In genomic region chr4:5707366-5708133, GRCh38 we compare ENCODE assay signal across 8 cellular contexts. TPM values are rescaled to one million over a fixed set of nuclear protein-coding genes. Genes with fewer than 3 reads are reported as not detected.
A peak's percentile ranks its signal among the peaks of the same experiment; 100 is the strongest.
DNase-seq lines count a peak whose midpoint lies in the region; ATAC-seq and TF ChIP-seq lines count a peak whose summit lies in the region.

No MANE protein-coding gene starts in this region.

- H3K27ac ChIP-seq in right cardiac atrium (ENCODE audit: low read length) (no peak overlapping the region), sigmoid colon (peak overlapping the region; percentile 83 to 92 (median 88))

- H3K4me3 Mint-ChIP-seq in activated CD8-positive, alpha-beta T cell treated with anti-CD3 and anti-CD28 coated beads, Interleukin-2, amount 10 ng/mL, durations not matched to agents 7 days and 5 days: peak overlapping the region; percentile 51

- POLR2A ChIA-PET in activated CD8-positive, alpha-beta T cell treated with anti-CD3 and anti-CD28 coated beads, Interleukin-2, amount 10 ng/mL, durations not matched to agents 7 days and 5 days (lab: Charles Lee): no interaction called here

- peaks cover 3% of the 10 kb centered on the region for H3K36me3 Mint-ChIP-seq in activated CD8-positive, alpha-beta T cell treated with anti-CD3 and anti-CD28 coated beads, Interleukin-2, amount 10 ng/mL, durations not matched to agents 7 days and 5 days (ENCODE audit: low read depth)

- peaks cover 36% of the 10 kb centered on the region for H3K27me3 Mint-ChIP-seq in activated CD8-positive, alpha-beta T cell treated with anti-CD3 and anti-CD28 coated beads, Interleukin-2, amount 10 ng/mL, durations not matched to agents 7 days and 5 days (ENCODE audit: low read depth)

- WGBS in right cardiac atrium: 19% methylated on average over 21 of the region's 21 CpGs
- WGBS in sigmoid colon, 2 donors: 17 to 23% methylated on average over 21 of the region's 21 CpGs

- no peak overlapping the region for H3K27ac Mint-ChIP-seq in activated CD8-positive, alpha-beta T cell treated with anti-CD3 and anti-CD28 coated beads, Interleukin-2, amount 10 ng/mL, durations not matched to agents 7 days and 5 days

- H3K27me3 ChIP-seq in right cardiac atrium (ENCODE audit: control insufficient read depth, insufficient read depth): no peaks in the 10 kb centered on the region
- no peaks in the 10 kb centered on the region for H3K27me3 ChIP-seq in sigmoid colon

- H3K9me3 ChIP-seq in right cardiac atrium (ENCODE audit: control insufficient read depth, low read length): no peaks in the 10 kb centered on the region
- H3K9me3 ChIP-seq in sigmoid colon: no peaks in the 10 kb centered on the region

- TF ChIP-seq POLR2A in sigmoid colon (IDR thresholded peaks at IDR 0.05): no peak

- DNase-seq in activated CD8-positive, alpha-beta T cell treated with anti-CD3 and anti-CD28 coated beads, Interleukin-2, amount 10 ng/mL, durations not matched to agents 7 days and 5 days: no peak
- DNase-seq in right cardiac atrium: no peak
- DNase-seq in sigmoid colon: no peak
- no peak for DNase-seq in D341Med (ENCODE audit: low spot score)
- no peak for DNase-seq in NCI-H2196 (lab: John Stamatoyannopoulos, UW; ENCODE audit: unreplicated experiment)
- DNase-seq in stimulated activated CD4-positive, alpha-beta T cell treated with anti-CD3 and anti-CD28 coated beads, Interleukin-4, amount 100 ng/mL, for 24 hours: no peak

- ATAC-seq in activated CD8-positive, alpha-beta T cell treated with anti-CD3 and anti-CD28 coated beads, Interleukin-2, amount 10 ng/mL, durations not matched to agents 7 days and 5 days: no peak
- ATAC-seq in right cardiac atrium: no peak
- ATAC-seq in HG03280 (IDR thresholded peaks at IDR 0.05; ENCODE audit: unreplicated experiment): no peak

- H3K4me1 ChIP-seq in right cardiac atrium (ENCODE audit: control insufficient read depth, insufficient read depth, low read length) (no peaks in the 10 kb centered on the region), sigmoid colon (peaks cover 0 to 45% (median 38%) of the 10 kb centered on the region in 4 donors)

- no peak for TF ChIP-seq EP300 in sigmoid colon (IDR thresholded peaks at IDR 0.05)

- intact Hi-C loops in right cardiac atrium (cut with DNase I) (no loop called here), sigmoid colon (cut with DNase I) (no loop called here)

- H3K36me3 ChIP-seq in sigmoid colon: peaks cover 0 to 14% (median 0%) of the 10 kb centered on the region in 4 donors

- H3K4me1 Mint-ChIP-seq in activated CD8-positive, alpha-beta T cell treated with anti-CD3 and anti-CD28 coated beads, Interleukin-2, amount 10 ng/mL, durations not matched to agents 7 days and 5 days (ENCODE audit: low read depth): peaks cover 6% of the 10 kb centered on the region

- H3K4me3 ChIP-seq in GM08714 (ENCODE audit: low read length) (peak overlapping the region; percentile 42; the same call in 1 of the 2 replicates), right cardiac atrium (ENCODE audit: low read length) (peak overlapping the region; percentile 90), sigmoid colon (peak overlapping the region; percentile 75 to 91 (median 82))

- TF ChIP-seq CTCF in sigmoid colon (IDR thresholded peaks at IDR 0.05): no peak

- CTCF ChIA-PET in activated CD8-positive, alpha-beta T cell treated with anti-CD3 and anti-CD28 coated beads, Interleukin-2, amount 10 ng/mL, durations not matched to agents 7 days and 5 days (lab: Charles Lee): no interaction called here

- no peaks in the 10 kb centered on the region for H3K9me3 Mint-ChIP-seq in activated CD8-positive, alpha-beta T cell treated with anti-CD3 and anti-CD28 coated beads, Interleukin-2, amount 10 ng/mL, durations not matched to agents 7 days and 5 days (ENCODE audit: insufficient read depth)

RNA-seq across cellular contexts. Expression of gene EVC2, which starts 0.8 kb away (rescaled TPM):
- total RNA-seq in activated CD8-positive, alpha-beta T cell treated with anti-CD3 and anti-CD28 coated beads, Interleukin-2, amount 10 ng/mL, durations not matched to agents 7 days and 5 days: 1 to 10 TPM; 1.1 to 1.3 TPM
- 1 to 10 TPM; 2.7 to 3.5 (median 3.2) TPM for total RNA-seq in right cardiac atrium
- polyA plus RNA-seq in right cardiac atrium: 2.0 TPM
- 10 to 100 TPM in 2 of 4 donors, 1 to 10 TPM in 2; 8.6 to 14.7 (median 10.9) TPM for total RNA-seq in sigmoid colon
- polyA plus RNA-seq in sigmoid colon: 1 to 10 TPM in 1 of 3 donors, under 1 TPM in 1, not detected in 1; 0.60 to 1.3 TPM

RNA-seq across cellular contexts. Expression of gene EVC, which starts 3.5 kb away (rescaled TPM):
- total RNA-seq in activated CD8-positive, alpha-beta T cell treated with anti-CD3 and anti-CD28 coated beads, Interleukin-2, amount 10 ng/mL, durations not matched to agents 7 days and 5 days: 1 to 10 TPM; 1.7 to 1.9 TPM
- total RNA-seq in right cardiac atrium (10 to 100 TPM; 11.3 to 14.0 (median 12.8) TPM), sigmoid colon (10 to 100 TPM; 15.6 to 35.2 (median 24.4) TPM)
- polyA plus RNA-seq in right cardiac atrium (5.8 TPM), sigmoid colon (1 to 10 TPM in 2 of 3 donors, under 1 TPM in 1; 0.46 to 3.4 (median 1.2) TPM)

Comparison
In these comparisons a context has a peak if more than half of its experiments do, and no peak if none do; other contexts are left out.
1. RNA of gene EVC, which starts 3.5 kb away (total RNA-seq): 15.6 to 35.2 TPM in sigmoid colon and 11.3 to 14.0 TPM in right cardiac atrium; 1.7 to 1.9 TPM in activated CD8-positive, alpha-beta T cell treated with anti-CD3 and anti-CD28 coated beads, Interleukin-2, amount 10 ng/mL, durations not matched to agents 7 days and 5 days; every median in the first group is over 4 times any median in the second.
2. Peak in every context shown above with its lines, with median percentiles within 50 percentile points of each other: H3K4me3 ChIP-seq.